Comparison of ENCODE assay signal across 35 cellular contexts in genomic region chr1:38293530-38293929, GRCh38.
"Had no signal": no experiment of that assay in that cellular context is flagged by ENCODE, and none has a peak within 500 bp of the region (broad histone marks: within the 10 kb centered on the region; RNA-seq: fewer than 3 reads in every experiment).

No MANE protein-coding gene starts in this region.

- H3K36me3 ChIP-seq: adrenal gland, heart left ventricle had no signal

- FAIRE-seq: colon, endometrium, endothelial cell of umbilical vein, frontal cortex had no signal

- H3K27me3 ChIP-seq: adrenal gland, body of pancreas had no signal

- H3K4me3 Mint-ChIP-seq: activated CD4-positive, alpha-beta memory T cell treated with anti-CD3 and anti-CD28 coated beads for 36 hours; activated CD8-positive, alpha-beta memory T cell treated with anti-CD3 and anti-CD28 coated beads, Interleukin-2, amount 10 ng/mL, durations not matched to agents 7 days and 5 days; activated CD8-positive, alpha-beta T cell treated with anti-CD3 and anti-CD28 coated beads, Interleukin-2, amount 10 ng/mL, durations not matched to agents 7 days and 5 days; activated naive CD4-positive, alpha-beta T cell treated with anti-CD3 and anti-CD28 coated beads for 36 hours; activated naive CD4-positive, alpha-beta T cell treated with anti-CD3 and anti-CD28 coated beads, Interleukin-2, amount 50 U/mL, for 24 hours; activated naive CD8-positive, alpha-beta T cell treated with anti-CD3 and anti-CD28 coated beads for 36 hours; activated naive CD8-positive, alpha-beta T cell treated with anti-CD3 and anti-CD28 coated beads, Interleukin-2, amount 50 U/mL, for 24 hours; activated T-helper 1 cell treated with anti-CD3 and anti-CD28 coated beads, Interleukin-12 subunit alpha, Interleukin-12 subunit beta, Interleukin-2, Interleukin-4 antibody, amounts not matched to agents 30 ng/mL and 10 ng/mL and 1 ng/mL, durations not matched to agents 14 hours and 24 hours and 36 hours; WTC11 had no signal

- H3K4me3 ChIP-seq: adrenal gland, body of pancreas, heart left ventricle had no signal

- H3K9me3 Mint-ChIP-seq: activated CD4-positive, alpha-beta memory T cell treated with anti-CD3 and anti-CD28 coated beads for 36 hours; activated naive CD4-positive, alpha-beta T cell treated with anti-CD3 and anti-CD28 coated beads for 36 hours; activated naive CD4-positive, alpha-beta T cell treated with anti-CD3 and anti-CD28 coated beads, Interleukin-2, amount 50 U/mL, for 24 hours; activated naive CD8-positive, alpha-beta T cell treated with anti-CD3 and anti-CD28 coated beads for 36 hours; activated naive CD8-positive, alpha-beta T cell treated with anti-CD3 and anti-CD28 coated beads, Interleukin-2, amount 50 U/mL, for 24 hours; activated T-helper 1 cell treated with anti-CD3 and anti-CD28 coated beads, Interleukin-12 subunit alpha, Interleukin-12 subunit beta, Interleukin-2, Interleukin-4 antibody, amounts not matched to agents 30 ng/mL and 10 ng/mL and 1 ng/mL, durations not matched to agents 14 hours and 24 hours and 36 hours; activated T-helper 2 cell treated with anti-CD3 and anti-CD28 coated beads, Interferon-gamma antibody, Interleukin-2, Interleukin-4, amounts not matched to agents 10 μg/mL and 5 μg/mL and 100 μg/mL, durations not matched to agents 14 hours and 24 hours and 36 hours had no signal

- H3K27ac Mint-ChIP-seq: activated CD4-positive, alpha-beta memory T cell treated with anti-CD3 and anti-CD28 coated beads for 36 hours; activated CD8-positive, alpha-beta memory T cell treated with anti-CD3 and anti-CD28 coated beads, Interleukin-2, amount 10 ng/mL, durations not matched to agents 7 days and 5 days; activated CD8-positive, alpha-beta T cell treated with anti-CD3 and anti-CD28 coated beads, Interleukin-2, amount 10 ng/mL, durations not matched to agents 7 days and 5 days; activated naive CD4-positive, alpha-beta T cell treated with anti-CD3 and anti-CD28 coated beads for 36 hours; activated naive CD4-positive, alpha-beta T cell treated with anti-CD3 and anti-CD28 coated beads, Interleukin-2, amount 50 U/mL, for 24 hours; activated naive CD8-positive, alpha-beta T cell treated with anti-CD3 and anti-CD28 coated beads for 36 hours; activated naive CD8-positive, alpha-beta T cell treated with anti-CD3 and anti-CD28 coated beads, Interleukin-2, amount 50 U/mL, for 24 hours; activated T-helper 1 cell treated with anti-CD3 and anti-CD28 coated beads, Interleukin-12 subunit alpha, Interleukin-12 subunit beta, Interleukin-2, Interleukin-4 antibody, amounts not matched to agents 30 ng/mL and 10 ng/mL and 1 ng/mL, durations not matched to agents 14 hours and 24 hours and 36 hours; activated T-helper 2 cell treated with anti-CD3 and anti-CD28 coated beads, Interferon-gamma antibody, Interleukin-2, Interleukin-4, amounts not matched to agents 10 μg/mL and 5 μg/mL and 100 μg/mL, durations not matched to agents 14 hours and 24 hours and 36 hours; WTC11 had no signal

- H3K4me1 Mint-ChIP-seq: activated naive CD4-positive, alpha-beta T cell treated with anti-CD3 and anti-CD28 coated beads, Interleukin-2, amount 50 U/mL, for 24 hours; activated naive CD8-positive, alpha-beta T cell treated with anti-CD3 and anti-CD28 coated beads, Interleukin-2, amount 50 U/mL, for 24 hours had no signal

- H3K27ac ChIP-seq: adrenal gland, body of pancreas, epithelial cell of prostate, heart left ventricle, VCaP had no signal

- H3K36me3 Mint-ChIP-seq: activated CD4-positive, alpha-beta memory T cell treated with anti-CD3 and anti-CD28 coated beads for 36 hours; activated CD8-positive, alpha-beta memory T cell treated with anti-CD3 and anti-CD28 coated beads, Interleukin-2, amount 10 ng/mL, durations not matched to agents 7 days and 5 days; activated naive CD4-positive, alpha-beta T cell treated with anti-CD3 and anti-CD28 coated beads, Interleukin-2, amount 50 U/mL, for 24 hours; activated naive CD8-positive, alpha-beta T cell treated with anti-CD3 and anti-CD28 coated beads for 36 hours had no signal

- H3K9me3 ChIP-seq: adrenal gland, body of pancreas, heart left ventricle had no signal

- DNase-seq: activated CD4-positive, alpha-beta memory T cell treated with anti-CD3 and anti-CD28 coated beads for 36 hours; activated CD4-positive, alpha-beta T cell treated with anti-CD3 and anti-CD28 coated beads for 1 hour; activated CD4-positive, alpha-beta T cell treated with anti-CD3 and anti-CD28 coated beads for 4 hours; activated CD4-positive, alpha-beta T cell treated with anti-CD3 and anti-CD28 coated beads, Interleukin-2, amount 50 U/mL, for 1 hour; activated CD8-positive, alpha-beta memory T cell treated with anti-CD3 and anti-CD28 coated beads, Interleukin-2, amount 10 ng/mL, durations not matched to agents 7 days and 5 days; activated CD8-positive, alpha-beta memory T cell treated with anti-CD3 and anti-CD28 coated beads, Interleukin-2, amount 50 U/mL, for 4 hours; activated CD8-positive, alpha-beta T cell treated with anti-CD3 and anti-CD28 coated beads, Interleukin-2, amount 10 ng/mL, durations not matched to agents 7 days and 5 days; activated effector memory CD4-positive, alpha-beta T cell treated with anti-CD3 and anti-CD28 coated beads, Interleukin-2, amount 50 U/mL, for 16 hours; activated naive CD4-positive, alpha-beta T cell treated with anti-CD3 and anti-CD28 coated beads for 36 hours; activated naive CD8-positive, alpha-beta T cell treated with anti-CD3 and anti-CD28 coated beads for 36 hours; activated naive CD8-positive, alpha-beta T cell treated with anti-CD3 and anti-CD28 coated beads, Interleukin-2, amount 50 U/mL, for 24 hours; activated T-cell treated with anti-CD3 and anti-CD28 coated beads, Interleukin-2, amount 50 U/mL, for 1 hour; activated T-cell treated with anti-CD3 and anti-CD28 coated beads, Interleukin-2, amount 50 U/mL, for 48 hours; adrenal gland; amygdala; aorta; body of pancreas; caudate nucleus; cortex of kidney; dermis blood vessel endothelial cell; effector CD4-positive, alpha-beta T cell; foreskin fibroblast; glutamatergic neuron; heart left ventricle; T-helper 2 cell had no signal

- ATAC-seq: activated CD8-positive, alpha-beta memory T cell treated with anti-CD3 and anti-CD28 coated beads, Interleukin-2, amount 10 ng/mL, durations not matched to agents 7 days and 5 days; activated CD8-positive, alpha-beta T cell treated with anti-CD3 and anti-CD28 coated beads, Interleukin-2, amount 10 ng/mL, durations not matched to agents 7 days and 5 days; activated naive CD8-positive, alpha-beta T cell treated with anti-CD3 and anti-CD28 coated beads, Interleukin-2, amount 50 U/mL, for 24 hours; body of pancreas had no signal
